In genomic region chr6:157274471-157275226, GRCh38 we compare ENCODE assay signal across 1 cellular context.
A peak's percentile ranks its signal among the peaks of the same experiment; 100 is the strongest.
TF ChIP-seq lines count a peak whose summit lies in the region.

No MANE protein-coding gene starts in this region.

TF ChIP-seq in GM12878, 131 proteins besides CTCF, POLR2A, EP300 and RAD21 (continued from another document):
- TF ChIP-seq ZNF592 (IDR thresholded peaks at IDR 0.05) (peak; percentile 78; the same call in 1 of the 2 replicates), BMI1 (IDR thresholded peaks at IDR 0.05; ENCODE audit: borderline replicate concordance) (no peak), HCFC1 (IDR thresholded peaks at IDR 0.05; ENCODE audit: low read length) (no peak), TCF12 (IDR thresholded peaks at IDR 0.05; ENCODE audit: low read depth, low read length) (0 out of 2 replicates have a peak, but pooled peaks have one; percentile 11), SMARCA5 (IDR thresholded peaks at IDR 0.05) (peak; percentile 96), MXI1 (IDR thresholded peaks at IDR 0.05; ENCODE audit: low read depth, low read length) (peak; percentile 57; the same call in 1 of the 2 replicates), PAX5 (IDR thresholded peaks at IDR 0.05; ENCODE audit: borderline replicate concordance, low read depth, low read length) (no peak), NBN (IDR thresholded peaks at IDR 0.05) (no peak), NR2F1 (conservative IDR thresholded peaks at IDR 0.05) (peak; percentile 68), CREM (IDR thresholded peaks at IDR 0.05; ENCODE audit: low read depth) (0 out of 2 replicates have a peak, but pooled peaks have one; percentile 8), DPF2 (IDR thresholded peaks at IDR 0.05) (peak; percentile 88), BACH1 (IDR thresholded peaks at IDR 0.05; ENCODE audit: borderline replicate concordance) (peak; percentile 91)
